8 cellular contexts compared by ENCODE assay signal in the genomic region with DNA sequence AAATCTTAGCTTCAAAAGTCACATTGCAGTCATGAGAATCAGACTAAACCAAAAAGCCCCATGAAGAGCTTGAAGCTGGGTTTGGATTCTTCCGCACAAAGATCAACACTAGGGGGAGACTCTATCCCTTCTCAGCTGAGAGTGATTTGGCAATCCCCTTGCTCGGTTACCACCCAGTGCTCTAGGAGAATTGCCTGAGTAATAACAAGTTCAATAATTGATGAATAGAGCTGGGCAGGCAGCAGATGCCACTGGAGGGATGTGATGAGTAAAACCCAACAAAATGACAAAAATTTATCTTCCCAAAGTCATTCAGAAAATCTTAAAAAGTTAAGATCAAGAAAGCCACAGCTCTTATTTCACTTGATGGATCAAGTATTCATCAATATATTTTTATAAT.
A peak's percentile ranks its signal among the peaks of the same experiment; 100 is the strongest.
DNase-seq lines count a peak whose midpoint lies in the region; ATAC-seq and TF ChIP-seq lines count a peak whose summit lies in the region.

No MANE protein-coding gene starts in this region.

- TF ChIP-seq CTCF in GM12873 (IDR thresholded peaks at IDR 0.05; ENCODE audit: insufficient read depth, low read depth, low read length, missing control alignments), result peak; percentile 83
- peak; percentile 83 for TF ChIP-seq CTCF in cardiac fibroblast (IDR thresholded peaks at IDR 0.05; ENCODE audit: low read depth, low read length)
- TF ChIP-seq CTCF in kidney epithelial cell (IDR thresholded peaks at IDR 0.05; ENCODE audit: insufficient read depth, low read length, poor library complexity, severe bottlenecking), result peak; percentile 86

- no peak overlapping the region for H3K27ac Mint-ChIP-seq in T-cell

- no peaks in the 10 kb centered on the region for H3K9me3 Mint-ChIP-seq in T-cell

- no peaks in the 10 kb centered on the region for H3K4me1 Mint-ChIP-seq in T-cell

- no peak overlapping the region for H3K4me3 Mint-ChIP-seq in T-cell

- no peaks in the 10 kb centered on the region for H3K36me3 ChIP-seq in kidney epithelial cell (ENCODE audit: control insufficient read depth, insufficient read depth, low read length)

- H3K27me3 ChIP-seq in kidney epithelial cell (ENCODE audit: control insufficient read depth, insufficient read depth, low read length), result no peaks in the 10 kb centered on the region

- H3K27me3 Mint-ChIP-seq in T-cell, result peaks cover 0 to 3% of the 10 kb centered on the region in 2 donors

- ATAC-seq in HG02623 (IDR thresholded peaks at IDR 0.05; ENCODE audit: unreplicated experiment), result peak; percentile 85
- peak; percentile 58 to 97 (median 76) for ATAC-seq in T-cell (replicated peaks in 1 of 4)

- H3K36me3 Mint-ChIP-seq in T-cell, result no peaks in the 10 kb centered on the region

- CTCF ChIA-PET in T-cell (lab: Charles Lee), result interaction anchor here (0.5 to 3.2 kb wide), 30 partner anchors 10 to 290 kb away, joined by 3 to 47 read pairs (median 4); partner anchors contain the start of gene ARID2 (in 1 of the 2)

- POLR2A ChIA-PET in T-cell (lab: Charles Lee), result interaction anchor here (0.5 to 0.6 kb wide), 2 partner anchors 11 to 209 kb away, joined by 3 to 4 read pairs; no protein-coding TSS in a partner anchor

- peak; percentile 81 for DNase-seq in ACHN
- peak; percentile 6 for DNase-seq in NCI-H1048 (lab: John Stamatoyannopoulos, UW)
- DNase-seq in T-cell, result peak in 29 of 34 experiments; percentile 5 to 57 (median 33)
- peak; percentile 90 to 91 for DNase-seq in cardiac fibroblast (ENCODE audit: low read depth in 2 of 2)
- peak; percentile 48 for DNase-seq in kidney epithelial cell (ENCODE audit: low read depth)
- peak; percentile 2 to 35 for DNase-seq in stimulated activated CD4-positive, alpha-beta T cell treated with anti-CD3 and anti-CD28 coated beads, Interleukin-4, amount 100 ng/mL, for 48 hours (ENCODE audit: low read depth in 2 of 2)

- H3K4me3 ChIP-seq in cardiac fibroblast (replicated peaks in 1 of 2; ENCODE audit: low read depth in 2 of 2, low read length in 2 of 2), result no peak overlapping the region
- no peak overlapping the region for H3K4me3 ChIP-seq in kidney epithelial cell (ENCODE audit: low read depth, low read length)

- in situ Hi-C loops in ACHN (cut with HindIII; ENCODE audit: low pct_ligation_motif_present, low pct_unique_long_range_greater_than_20kb, low sequenced_read_pairs), result no loop called here

Comparison
In these comparisons a context has a peak if more than half of its experiments do, and no peak if none do; other contexts are left out.
1. DNase-seq: peak in every context shown above with its lines; median percentile 90 in cardiac fibroblast; 81 in ACHN; 48 in kidney epithelial cell; 33 in T-cell; 18 in stimulated activated CD4-positive, alpha-beta T cell treated with anti-CD3 and anti-CD28 coated beads, Interleukin-4, amount 100 ng/mL, for 48 hours; 6 in NCI-H1048.